Comparison of ENCODE assay signal across 1 cellular context in genomic region chr12:14716848-14717444, GRCh38.
TF ChIP-seq lines count a peak whose summit lies in the region.

No MANE protein-coding gene starts in this region.

TF ChIP-seq in GM23338, 12 proteins besides CTCF, POLR2A, EP300 and RAD21 (continued from another document):
- TF ChIP-seq REST (IDR thresholded peaks at IDR 0.05; ENCODE audit: unreplicated experiment) = no peak
